In the genomic region with DNA sequence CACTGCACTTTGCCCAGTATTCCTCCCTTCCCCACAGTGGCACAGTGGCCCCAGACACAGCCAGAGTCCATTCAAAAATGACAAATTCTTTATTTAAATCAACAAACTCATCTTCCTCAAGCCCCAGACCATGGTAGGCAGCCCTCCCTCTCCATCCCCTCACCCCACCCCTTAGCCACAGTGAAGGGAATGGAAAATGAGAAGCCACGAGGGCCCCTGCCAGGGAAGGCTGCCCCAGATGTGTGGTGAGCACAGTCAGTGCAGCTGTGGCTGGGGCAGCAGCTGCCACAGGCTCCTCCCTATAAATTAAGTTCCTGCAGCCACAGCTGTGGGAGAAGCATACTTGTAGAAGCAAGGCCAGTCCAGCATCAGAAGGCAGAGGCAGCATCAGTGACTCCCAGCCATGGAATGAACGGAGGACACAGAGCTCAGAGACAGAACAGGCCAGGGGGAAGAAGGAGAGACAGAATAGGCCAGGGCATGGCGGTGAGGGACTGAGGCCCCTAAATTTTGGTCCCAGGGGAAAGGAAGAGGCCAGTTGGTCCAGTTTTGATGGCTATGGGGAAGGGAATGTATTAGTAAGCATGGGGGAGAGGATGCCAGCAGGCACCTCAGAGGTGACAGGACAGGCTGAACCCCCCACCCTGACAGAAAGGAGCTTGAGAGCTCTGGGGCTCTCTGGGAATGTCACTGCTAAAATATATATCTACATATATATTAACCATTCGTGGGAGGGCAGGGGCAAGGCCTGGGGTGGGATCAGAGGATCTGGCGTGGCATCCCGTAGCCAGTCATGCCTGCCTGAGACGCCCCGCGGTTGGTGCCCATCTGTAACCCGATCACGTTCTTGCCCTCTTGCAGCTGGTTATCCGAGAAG, we compare ENCODE assay signal across 13 cellular contexts. TPM values are rescaled to one million over a fixed set of nuclear protein-coding genes. Genes with fewer than 3 reads are reported as not detected.
A peak's percentile ranks its signal among the peaks of the same experiment; 100 is the strongest.
DNase-seq lines count a peak whose midpoint lies in the region; ATAC-seq and TF ChIP-seq lines count a peak whose summit lies in the region.
"Had no signal": no experiment of that assay in that cellular context is flagged by ENCODE, and none has a peak within 500 bp of the region (broad histone marks: within the 10 kb centered on the region; RNA-seq: fewer than 3 reads in every experiment).

No MANE protein-coding gene starts in this region.

- H3K27ac ChIP-seq in BLaER1 (peak overlapping the region; percentile 71), body of pancreas (peak overlapping the region; percentile 4 to 78 (median 50))
- H3K27ac ChIP-seq: colonic mucosa had no signal

- H3K4me2 ChIP-seq in BLaER1, result peak overlapping the region; percentile 67

- intact Hi-C loops in body of pancreas (cut with DNase I), result no loop called here

- H3K9me3 Mint-ChIP-seq in nephron (no peaks in the 10 kb centered on the region), glutamatergic neuron (ENCODE audit: unreplicated experiment) (peaks cover 10% of the 10 kb centered on the region)

- ATAC-seq in body of pancreas (no peak), HG03097 (IDR thresholded peaks at IDR 0.05; ENCODE audit: low FRiP score, unreplicated experiment) (no peak)

- H4K20me1 ChIP-seq in BLaER1, result peaks cover 60% of the 10 kb centered on the region

- no peak overlapping the region; the same call in 1 of the 2 replicates for H3K9ac ChIP-seq in BLaER1

- H3K4me1 ChIP-seq in BLaER1 (peaks cover 73% of the 10 kb centered on the region), body of pancreas (peaks cover 77% of the 10 kb centered on the region)
- H3K4me1 ChIP-seq: colonic mucosa had no signal

- 84 to 86% methylated on average over 8 to 12 of the region's 12 CpGs for WGBS in body of pancreas, 2 donors

- DNase-seq in LHCN-M2 (ENCODE audit: low read depth), result peak; percentile 79
- DNase-seq in body of pancreas, result no peak
- no peak for DNase-seq in stimulated activated CD4-positive, alpha-beta T cell treated with anti-CD3 and anti-CD28 coated beads, Interleukin-2, amount 100 ng/mL, for 48 hours
- no peak for DNase-seq in glutamatergic neuron
- DNase-seq in cerebellar cortex (ENCODE audit: low spot score), result no peak
- DNase-seq: activated CD8-positive, alpha-beta memory T cell treated with anti-CD3 and anti-CD28 coated beads for 24 hours; colonic mucosa; Karpas-422 had no signal

- TF ChIP-seq CTCF in body of pancreas (IDR thresholded peaks at IDR 0.05), result no peak
- no peak for TF ChIP-seq CTCF in nephron (IDR thresholded peaks at IDR 0.05; ENCODE audit: unreplicated experiment in 3 of 3)
- TF ChIP-seq CTCF in glutamatergic neuron (IDR thresholded peaks at IDR 0.05; ENCODE audit: partially characterized antibody, unreplicated experiment), result no peak

- H3K4me1 Mint-ChIP-seq in nephron, result peaks cover 53% of the 10 kb centered on the region
- H3K4me1 Mint-ChIP-seq in glutamatergic neuron (ENCODE audit: low read depth, unreplicated experiment), result peaks cover 13% of the 10 kb centered on the region

- H3K4me3 Mint-ChIP-seq in nephron, result no peak overlapping the region
- no peak overlapping the region for H3K4me3 Mint-ChIP-seq in glutamatergic neuron (ENCODE audit: unreplicated experiment)

- H3K27ac Mint-ChIP-seq in nephron (peak overlapping the region; percentile 30 to 71 (median 63)), glutamatergic neuron (ENCODE audit: unreplicated experiment) (no peak overlapping the region)

- H3K36me3 ChIP-seq in BLaER1 (peaks cover 71% of the 10 kb centered on the region), body of pancreas (replicated peaks in 1 of 2; ENCODE audit: insufficient read depth in 1 of 2, low read depth in 2 of 2) (peaks cover 4 to 18% of the 10 kb centered on the region in 2 donors)

- H3K4me3 ChIP-seq in BLaER1 (no peak overlapping the region), body of pancreas (no peak overlapping the region)
- H3K4me3 ChIP-seq: colonic mucosa had no signal

- H3K9me3 ChIP-seq in BLaER1, result no peaks in the 10 kb centered on the region
- no peaks in the 10 kb centered on the region for H3K9me3 ChIP-seq in body of pancreas
- H3K9me3 ChIP-seq: colonic mucosa had no signal

- H3K27me3 Mint-ChIP-seq in nephron (ENCODE audit: low read depth) (no peaks in the 10 kb centered on the region), glutamatergic neuron (ENCODE audit: unreplicated experiment) (peaks cover 13% of the 10 kb centered on the region)

- H3K27me3 ChIP-seq in BLaER1 (no peaks in the 10 kb centered on the region), body of pancreas (no peaks in the 10 kb centered on the region)
- H3K27me3 ChIP-seq: colonic mucosa had no signal

- TF ChIP-seq POLR2A in body of pancreas (IDR thresholded peaks at IDR 0.05), result no peak

- peaks cover 8% of the 10 kb centered on the region for H3K36me3 Mint-ChIP-seq in nephron (ENCODE audit: low read depth)
- H3K36me3 Mint-ChIP-seq in glutamatergic neuron (ENCODE audit: unreplicated experiment), result peaks cover 8% of the 10 kb centered on the region

RNA-seq across cellular contexts. Expression of a gene that starts 7.0 kb away (rescaled TPM):
- total RNA-seq in LHCN-M2 (2014; rRNA removed) (294 and 366 TPM in 2 replicates), body of pancreas (100 to 1,000 TPM in 1 of 2 donors, 10 to 100 TPM in 1; 63.0 to 118 TPM), glutamatergic neuron (ENCODE audit: unreplicated experiment) (160 TPM)
- polyA plus RNA-seq in LHCN-M2 (2012), result 732 TPM

RNA-seq across cellular contexts. Expression of a gene that starts 18.3 kb away (rescaled TPM):
- total RNA-seq in LHCN-M2 (2014; rRNA removed) (0.34 and 1.2 TPM in 2 replicates), body of pancreas (not detected), glutamatergic neuron (ENCODE audit: unreplicated experiment) (0.49 TPM)
- polyA plus RNA-seq in LHCN-M2 (2012), result 0.29 TPM
- total RNA-seq: skeletal muscle tissue had no signal

RNA-seq across cellular contexts. Expression of a gene that starts 27.1 kb away (rescaled TPM):
- not detected in 2 replicates for total RNA-seq in LHCN-M2 (2014; rRNA removed)
- polyA plus RNA-seq in LHCN-M2 (2012), result not detected
- 1 to 10 TPM; 2.3 to 4.9 TPM for total RNA-seq in body of pancreas
- 23.4 TPM for total RNA-seq in glutamatergic neuron (ENCODE audit: unreplicated experiment)

RNA-seq across cellular contexts. Expression of a gene that starts 35.8 kb away (rescaled TPM):
- total RNA-seq in LHCN-M2 (2014; rRNA removed), result not detected in 2 replicates
- polyA plus RNA-seq in LHCN-M2 (2012), result 0.10 TPM
- not detected for total RNA-seq in body of pancreas
- not detected for total RNA-seq in glutamatergic neuron (ENCODE audit: unreplicated experiment)
- total RNA-seq: colonic mucosa, skeletal muscle tissue had no signal

RNA-seq across cellular contexts. Expression of a gene that starts 55.8 kb away (rescaled TPM):
- total RNA-seq in LHCN-M2 (2014; rRNA removed) (not detected in 2 replicates), body of pancreas (not detected), glutamatergic neuron (ENCODE audit: unreplicated experiment) (not detected)
- not detected for polyA plus RNA-seq in LHCN-M2 (2012)
- total RNA-seq: colonic mucosa, skeletal muscle tissue, subcutaneous adipose tissue had no signal
